ENCODE assay signal across 10 cellular contexts in genomic region chr1:206911064-206911663, GRCh38. TPM values are rescaled to one million over a fixed set of nuclear protein-coding genes. Genes with fewer than 3 reads are reported as not detected.
A peak's percentile ranks its signal among the peaks of the same experiment; 100 is the strongest.
DNase-seq lines count a peak whose midpoint lies in the region; ATAC-seq and TF ChIP-seq lines count a peak whose summit lies in the region.
"Had no signal": no experiment of that assay in that cellular context is flagged by ENCODE, and none has a peak within 500 bp of the region (broad histone marks: within the 10 kb centered on the region; RNA-seq: fewer than 3 reads in every experiment).

No MANE protein-coding gene starts in this region.

- intact Hi-C loops in A673 (cut with micrococcal nuclease; ENCODE audit: unreplicated experiment) (loop anchor here (5.0 kb wide), 2 partner anchors 184 to 419 kb away; no protein-coding TSS in a partner anchor), prostate gland (cut with DNase I) (loop anchor here (2.0 kb wide), 1 partner anchor 46 kb away; the partner anchor contains the start of gene IL20)

- POLR2A ChIA-PET in A673 (lab: Charles Lee; ENCODE audit: low non-redundant PET) = no interaction called here

- H3K9me3 ChIP-seq in A673 (ENCODE audit: low read depth, low read length, poor library complexity, severe bottlenecking) (no peaks in the 10 kb centered on the region), prostate gland (no peaks in the 10 kb centered on the region)

- H3K27me3 ChIP-seq in A673 (replicated peaks; ENCODE audit: insufficient read depth, low read depth, low read length, poor library complexity) (peaks cover 29% of the 10 kb centered on the region), prostate gland (replicated peaks; ENCODE audit: insufficient read depth) (no peaks in the 10 kb centered on the region)

- DNase-seq in A673 (ENCODE audit: low spot score) (peak; percentile 52), EH (ENCODE audit: low read depth) (peak; percentile 76), NCI-H1105 (lab: John Stamatoyannopoulos, UW) (peak; percentile 36), foreskin fibroblast (peak; percentile 59 to 84), prostate gland (ENCODE audit: low spot score) (peak; percentile 39)

- H3K4me3 ChIP-seq in A673 (ENCODE audit: low read depth, low read length, poor library complexity, severe bottlenecking) = no peak overlapping the region
- no peak overlapping the region for H3K4me3 ChIP-seq in foreskin fibroblast (ENCODE audit: low read depth in 1 of 2, low read length in 2 of 2)
- H3K4me3 ChIP-seq in prostate gland = no peak overlapping the region

- TF ChIP-seq POLR2A in prostate gland (IDR thresholded peaks at IDR 0.05) = no peak

- ATAC-seq in HG03457 (IDR thresholded peaks at IDR 0.05; ENCODE audit: unreplicated experiment) (no peak), HG03439 (IDR thresholded peaks at IDR 0.05; ENCODE audit: unreplicated experiment) (no peak)

- peak; percentile 84 for TF ChIP-seq CTCF in A673 (conservative IDR thresholded peaks at IDR 0.05; ENCODE audit: low read depth, low read length)
- peak; percentile 92 for TF ChIP-seq CTCF in VCaP (conservative IDR thresholded peaks at IDR 0.05)
- peak; percentile 75 for TF ChIP-seq CTCF in foreskin fibroblast (IDR thresholded peaks at IDR 0.05; ENCODE audit: low read depth, low read length)
- peak; percentile 67 to 89 (median 80) for TF ChIP-seq CTCF in prostate gland (IDR thresholded peaks at IDR 0.05)

- H3K36me3 ChIP-seq in A673 (ENCODE audit: insufficient read depth, low read length, poor library complexity, severe bottlenecking) (no peaks in the 10 kb centered on the region), prostate gland (no peaks in the 10 kb centered on the region)

- 0% methylated on average over 1 of the region's 1 CpG for WGBS in prostate gland

- H3K27ac ChIP-seq in A673 (ENCODE audit: low read depth, low read length, poor library complexity, severe bottlenecking) (no peak overlapping the region), VCaP (no peak overlapping the region), prostate gland (no peak overlapping the region)
- H3K27ac ChIP-seq: epithelial cell of prostate had no signal

- no peaks in the 10 kb centered on the region for H3K4me1 ChIP-seq in A673 (ENCODE audit: insufficient read depth, low read length, poor library complexity, severe bottlenecking)
- no peaks in the 10 kb centered on the region for H3K4me1 ChIP-seq in prostate gland (replicated peaks)

- CTCF ChIA-PET in A673 (lab: Charles Lee) = no interaction called here

- no TSS peak for BruUV-seq in A673 (replicated peaks; lab: Mats Ljungman, UMichigan)

RNA-seq across cellular contexts. Expression of gene FCMR, which starts 10.6 kb away (rescaled TPM):
- total RNA-seq in A673 (2021) = not detected in 2 replicates
- 1 to 10 TPM; 1.7 to 2.2 TPM for total RNA-seq in prostate gland

RNA-seq across cellular contexts. Expression of gene IL24, which starts 13.9 kb away (rescaled TPM):
- not detected in 2 replicates for total RNA-seq in A673 (2021)
- total RNA-seq in prostate gland = not detected
- total RNA-seq: urinary bladder had no signal

RNA-seq across cellular contexts. Expression of gene PIGR, which starts 35.1 kb away (rescaled TPM):
- total RNA-seq in A673 (2021) (not detected in 2 replicates), prostate gland (10 to 100 TPM in 1 of 2 donors, 1 to 10 TPM in 1; 1.9 to 91.7 TPM)

RNA-seq across cellular contexts. Expression of gene IL20, which starts 45.7 kb away (rescaled TPM):
- total RNA-seq in A673 (2021) (not detected in 2 replicates), prostate gland (not detected)
- total RNA-seq: urinary bladder had no signal

RNA-seq across cellular contexts. Expression of gene FCAMR, which starts 59.1 kb away (rescaled TPM):
- total RNA-seq in A673 (2021) (not detected in 2 replicates), prostate gland (1 to 10 TPM in 1 of 2 donors, not detected in 1; 2.3 TPM)
- total RNA-seq: urinary bladder had no signal
